In genomic region chr4:98430708-98431403, GRCh38 we compare ENCODE assay signal across 11 cellular contexts.
DNase-seq lines count a peak whose midpoint lies in the region; ATAC-seq, FAIRE-seq and TF ChIP-seq lines count a peak whose summit lies in the region.
"Had no signal": no experiment of that assay in that cellular context is flagged by ENCODE, and none has a peak within 500 bp of the region (broad histone marks: within the 10 kb centered on the region; RNA-seq: fewer than 3 reads in every experiment).

No MANE protein-coding gene starts in this region.

- H3K4me2 ChIP-seq in mesendoderm (ENCODE audit: low read length), result no peak overlapping the region

- H3K18ac ChIP-seq in mesendoderm (ENCODE audit: low read length), result no peak overlapping the region

- no peaks in the 10 kb centered on the region for H3K79me1 ChIP-seq in mesendoderm (ENCODE audit: low read length)

- H3K4me3 ChIP-seq in bronchial epithelial cell (ENCODE audit: low read depth, low read length) (no peak overlapping the region), mesendoderm (ENCODE audit: low read length) (no peak overlapping the region)
- H3K4me3 ChIP-seq: ascending aorta, heart left ventricle had no signal

- H4K8ac ChIP-seq in mesendoderm (ENCODE audit: low read depth, low read length), result no peak overlapping the region

- no peak overlapping the region for H2BK5ac ChIP-seq in mesendoderm (ENCODE audit: low read length)

- no peak overlapping the region for H3K27ac Mint-ChIP-seq in activated naive CD8-positive, alpha-beta T cell treated with anti-CD3 and anti-CD28 coated beads, Interleukin-2, amount 50 U/mL, for 24 hours
- H3K27ac Mint-ChIP-seq: activated CD4-positive, alpha-beta memory T cell treated with anti-CD3 and anti-CD28 coated beads for 36 hours had no signal

- H2BK15ac ChIP-seq in mesendoderm (replicated peaks; ENCODE audit: low read depth), result no peak overlapping the region

- no peaks in the 10 kb centered on the region for H3K27me3 Mint-ChIP-seq in activated naive CD8-positive, alpha-beta T cell treated with anti-CD3 and anti-CD28 coated beads, Interleukin-2, amount 50 U/mL, for 24 hours
- no peaks in the 10 kb centered on the region for H3K27me3 Mint-ChIP-seq in activated T-cell treated with anti-CD3 and anti-CD28 coated beads, Interleukin-2, amount 50 U/mL, for 4 hours (ENCODE audit: low read depth)
- H3K27me3 Mint-ChIP-seq: activated CD4-positive, alpha-beta memory T cell treated with anti-CD3 and anti-CD28 coated beads for 36 hours had no signal

- TF ChIP-seq CTCF in AG09319 (IDR thresholded peaks at IDR 0.05; ENCODE audit: low read depth, low read length) (no peak), bronchial epithelial cell (IDR thresholded peaks at IDR 0.05; ENCODE audit: insufficient read depth, low read length, severe bottlenecking) (no peak)

- H3K56ac ChIP-seq in mesendoderm (ENCODE audit: low read length), result no peak overlapping the region

- no peak overlapping the region for H2BK120ac ChIP-seq in mesendoderm (ENCODE audit: low read depth, low read length)

- no peak overlapping the region for H3K4me3 Mint-ChIP-seq in activated naive CD8-positive, alpha-beta T cell treated with anti-CD3 and anti-CD28 coated beads, Interleukin-2, amount 50 U/mL, for 24 hours
- H3K4me3 Mint-ChIP-seq in activated T-cell treated with anti-CD3 and anti-CD28 coated beads, Interleukin-2, amount 50 U/mL, for 4 hours, result no peak overlapping the region
- H3K4me3 Mint-ChIP-seq: activated CD4-positive, alpha-beta memory T cell treated with anti-CD3 and anti-CD28 coated beads for 36 hours had no signal

- H3K4ac ChIP-seq in mesendoderm (ENCODE audit: low read depth, low read length), result no peak overlapping the region

- no peak overlapping the region for H4K5ac ChIP-seq in mesendoderm (ENCODE audit: low read length)

- H3K36me3 ChIP-seq in bronchial epithelial cell (ENCODE audit: control insufficient read depth, insufficient read depth, low read length) (peaks cover 2% of the 10 kb centered on the region), mesendoderm (ENCODE audit: control insufficient read depth, insufficient read depth, low read length) (no peaks in the 10 kb centered on the region)

- no peak overlapping the region for H3K23ac ChIP-seq in mesendoderm (ENCODE audit: low read length)

- no peaks in the 10 kb centered on the region for H3K4me1 ChIP-seq in mesendoderm (ENCODE audit: control insufficient read depth, low read depth, low read length)
- H3K4me1 ChIP-seq: ascending aorta, heart left ventricle had no signal

- H3K9ac ChIP-seq in mesendoderm (ENCODE audit: low read length), result no peak overlapping the region

- WGBS in mesendoderm (ENCODE audit: extremely low coverage, insufficient coverage, low lambda C conversion rate), result no CpG with 5 or more reads among the region's 4 CpGs

- H3K9me3 Mint-ChIP-seq in activated naive CD8-positive, alpha-beta T cell treated with anti-CD3 and anti-CD28 coated beads, Interleukin-2, amount 50 U/mL, for 24 hours, result peaks cover 13% of the 10 kb centered on the region
- H3K9me3 Mint-ChIP-seq in activated T-cell treated with anti-CD3 and anti-CD28 coated beads, Interleukin-2, amount 50 U/mL, for 4 hours, result no peaks in the 10 kb centered on the region
- H3K9me3 Mint-ChIP-seq: activated CD4-positive, alpha-beta memory T cell treated with anti-CD3 and anti-CD28 coated beads for 36 hours had no signal

- peaks cover 6% of the 10 kb centered on the region for H3K4me1 Mint-ChIP-seq in activated naive CD8-positive, alpha-beta T cell treated with anti-CD3 and anti-CD28 coated beads, Interleukin-2, amount 50 U/mL, for 24 hours
- peaks cover 8% of the 10 kb centered on the region for H3K4me1 Mint-ChIP-seq in activated T-cell treated with anti-CD3 and anti-CD28 coated beads, Interleukin-2, amount 50 U/mL, for 4 hours (ENCODE audit: low read depth)

- peak; percentile 93 for FAIRE-seq in bronchial epithelial cell (lab: Jason Lieb, UNC)

- H3K79me2 ChIP-seq in mesendoderm (ENCODE audit: control insufficient read depth, insufficient read depth, low read length), result no peaks in the 10 kb centered on the region

- peaks cover 24% of the 10 kb centered on the region for H3K36me3 Mint-ChIP-seq in activated naive CD8-positive, alpha-beta T cell treated with anti-CD3 and anti-CD28 coated beads, Interleukin-2, amount 50 U/mL, for 24 hours (ENCODE audit: low read depth)
- H3K36me3 Mint-ChIP-seq in activated T-cell treated with anti-CD3 and anti-CD28 coated beads, Interleukin-2, amount 50 U/mL, for 4 hours (ENCODE audit: insufficient read depth), result peaks cover 17% of the 10 kb centered on the region

- H3K27ac ChIP-seq in mesendoderm (ENCODE audit: low read depth, low read length), result no peak overlapping the region
- H3K27ac ChIP-seq: ascending aorta, heart left ventricle had no signal

- peak; percentile 31 for DNase-seq in AG09319 (ENCODE audit: extremely low read depth, low read depth)
- DNase-seq in HT1080 (ENCODE audit: low read depth), result peak; percentile 91
- DNase-seq in bronchial epithelial cell (ENCODE audit: low read depth), result peak; percentile 99
- peak; percentile 61 for DNase-seq in mesendoderm
- no peak for DNase-seq in activated naive CD8-positive, alpha-beta T cell treated with anti-CD3 and anti-CD28 coated beads, Interleukin-2, amount 50 U/mL, for 24 hours
- no peak for DNase-seq in activated T-cell treated with anti-CD3 and anti-CD28 coated beads, Interleukin-2, amount 50 U/mL, for 4 hours
- DNase-seq in NCI-H187 treated with DMSO at 0.1 percent for 48 hours (lab: John Stamatoyannopoulos, UW), result no peak
- DNase-seq in NK-92 treated with Interleukin-12 subunit alpha and Interleukin-12 subunit beta, amount 100 ng/mL, for 24 hours (lab: John Stamatoyannopoulos, UW), result no peak
- DNase-seq: activated CD4-positive, alpha-beta memory T cell treated with anti-CD3 and anti-CD28 coated beads for 36 hours; heart left ventricle had no signal

- H2AK5ac ChIP-seq in mesendoderm (ENCODE audit: low read length), result no peak overlapping the region

- H3K27me3 ChIP-seq in bronchial epithelial cell (ENCODE audit: control insufficient read depth, insufficient read depth, low read length) (no peaks in the 10 kb centered on the region), mesendoderm (ENCODE audit: insufficient read depth, low read length, poor library complexity) (no peaks in the 10 kb centered on the region)
- H3K27me3 ChIP-seq: ascending aorta, heart left ventricle had no signal

- no peak for ATAC-seq in activated naive CD8-positive, alpha-beta T cell treated with anti-CD3 and anti-CD28 coated beads, Interleukin-2, amount 50 U/mL, for 24 hours
- ATAC-seq in activated T-cell treated with anti-CD3 and anti-CD28 coated beads, Interleukin-2, amount 50 U/mL, for 4 hours, result no peak
- ATAC-seq: heart left ventricle had no signal

Comparison
In these comparisons a context has a peak if more than half of its experiments do, and no peak if none do; other contexts are left out.
1. DNase-seq: peak in AG09319 (single experiment), HT1080 (single experiment), bronchial epithelial cell (single experiment) and mesendoderm (single experiment); none in activated naive CD8-positive, alpha-beta T cell treated with anti-CD3 and anti-CD28 coated beads, Interleukin-2, amount 50 U/mL, for 24 hours (single experiment), activated T-cell treated with anti-CD3 and anti-CD28 coated beads, Interleukin-2, amount 50 U/mL, for 4 hours (single experiment), NCI-H187 treated with DMSO at 0.1 percent for 48 hours (single experiment) and NK-92 treated with Interleukin-12 subunit alpha and Interleukin-12 subunit beta, amount 100 ng/mL, for 24 hours (single experiment).